25 cellular contexts compared by ENCODE assay signal in the genomic region with DNA sequence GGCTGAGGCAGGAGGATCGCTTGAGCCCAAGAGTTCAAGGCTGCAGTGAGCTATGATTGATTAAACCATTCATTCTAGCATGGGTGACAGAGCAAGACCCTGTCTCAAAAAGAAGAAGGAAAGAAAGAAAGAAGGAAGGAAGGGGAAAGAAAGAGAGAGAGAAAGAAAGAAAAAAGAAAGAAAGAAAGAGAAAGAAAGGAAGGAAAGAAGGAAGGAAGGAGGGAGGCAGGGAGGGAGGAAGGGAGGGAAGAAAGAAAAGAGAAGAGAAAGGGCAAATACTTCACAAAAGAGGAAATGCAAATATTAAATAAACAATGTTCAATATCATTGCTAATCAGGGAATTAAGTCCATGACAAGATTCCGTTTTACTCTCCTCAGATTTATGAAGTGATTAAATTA. TPM values are rescaled to one million over a fixed set of nuclear protein-coding genes. Genes with fewer than 3 reads are reported as not detected.
DNase-seq lines count a peak whose midpoint lies in the region; ATAC-seq, FAIRE-seq and TF ChIP-seq lines count a peak whose summit lies in the region.
"Had no signal": no experiment of that assay in that cellular context is flagged by ENCODE, and none has a peak within 500 bp of the region (broad histone marks: within the 10 kb centered on the region; RNA-seq: fewer than 3 reads in every experiment).

No MANE protein-coding gene starts in this region.

- H3K9ac ChIP-seq in SK-N-MC (ENCODE audit: insufficient read length), result no peak overlapping the region
- H3K9ac ChIP-seq: BLaER1 had no signal

- H3K4me1 ChIP-seq in A549, result peaks cover 3% of the 10 kb centered on the region; the same call in 1 of the 3 replicates
- H3K4me1 ChIP-seq: BE2C had no signal

- H3K36me3 Mint-ChIP-seq in stimulated activated effector memory CD8-positive, alpha-beta T cell treated with anti-CD3 and anti-CD28 coated beads, Interleukin-12 subunit alpha, Interleukin-12 subunit beta, amount 100 ng/mL, for 72 hours, result no peaks in the 10 kb centered on the region
- H3K36me3 Mint-ChIP-seq: CD4-positive, CD25-positive, alpha-beta regulatory T cell; CD8-positive, alpha-beta memory T cell had no signal

- no peak for TF ChIP-seq RAD21 in A549 (conservative IDR thresholded peaks at IDR 0.05 in 1 of 2, IDR thresholded peaks at IDR 0.05 in 1 of 2)

- FAIRE-seq in A549 (lab: Jason Lieb, UNC), result peak; percentile 23
- FAIRE-seq: GM12878, GM12892, GM18507 had no signal

- H3K36me3 ChIP-seq in SK-N-MC (ENCODE audit: insufficient read depth, low read length), result no peaks in the 10 kb centered on the region
- H3K36me3 ChIP-seq: BE2C, BLaER1 had no signal

- H3K4me3 ChIP-seq in A549 (no peak overlapping the region), SK-N-MC (no peak overlapping the region)
- H3K4me3 ChIP-seq: BLaER1, GM12878 had no signal

- TF ChIP-seq CTCF in A549 (IDR thresholded peaks at IDR 0.05), result no peak

- WGBS in A549 (ENCODE audit: missing lambda C conversion rate), result 89% methylated on average over 2 of the region's 2 CpGs

- peaks cover 12% of the 10 kb centered on the region for H3K4me1 Mint-ChIP-seq in stimulated activated effector memory CD8-positive, alpha-beta T cell treated with anti-CD3 and anti-CD28 coated beads, Interleukin-12 subunit alpha, Interleukin-12 subunit beta, amount 100 ng/mL, for 72 hours

- POLR2A ChIA-PET in A549 (lab: Yijun Ruan, JAX), result no interaction called here

- H3K4me2 ChIP-seq in A549, result no peak overlapping the region
- H3K4me2 ChIP-seq: BLaER1 had no signal

- TF ChIP-seq EP300 in A549 (IDR thresholded peaks at IDR 0.05), result no peak

- TF ChIP-seq POLR2A in A549 (IDR thresholded peaks at IDR 0.05; ENCODE audit: low read length), result no peak
- TF ChIP-seq POLR2A in erythroblast (IDR thresholded peaks at IDR 0.05; ENCODE audit: low read length), result no peak

- DNase-seq in A549 (ENCODE audit: low read depth in 1 of 2, low spot score in 1 of 2), result no peak
- DNase-seq in SK-N-MC (ENCODE audit: low read depth, low spot score), result no peak
- DNase-seq in stimulated activated effector memory CD8-positive, alpha-beta T cell treated with anti-CD3 and anti-CD28 coated beads, Interleukin-12 subunit alpha, Interleukin-12 subunit beta, amount 100 ng/mL, for 72 hours (ENCODE audit: low spot score in 2 of 2), result no peak
- no peak for DNase-seq in erythroblast (lab: John Stamatoyannopoulos, UW)
- no peak for DNase-seq in activated CD4-positive, alpha-beta T cell treated with anti-CD3 and anti-CD28 coated beads for 1 hour
- DNase-seq: ACHN; BE2C; C1 segment of cervical spinal cord; CD4-positive, alpha-beta memory T cell; CD4-positive, CD25-positive, alpha-beta regulatory T cell; CD8-positive, alpha-beta memory T cell; COR-L47; DMS 273 treated with DMSO at 0.1 percent for 48 hours; DMS153; DMS53; DMS79; DND-41; EL; GDM1 had no signal

- ATAC-seq in A549, result no peak
- ATAC-seq in stimulated activated effector memory CD8-positive, alpha-beta T cell treated with anti-CD3 and anti-CD28 coated beads, Interleukin-12 subunit alpha, Interleukin-12 subunit beta, amount 100 ng/mL, for 72 hours, result no peak
- ATAC-seq: GM12878 had no signal

- no peaks in the 10 kb centered on the region for H3K9me3 ChIP-seq in A549
- no peaks in the 10 kb centered on the region for H3K9me3 ChIP-seq in SK-N-MC (ENCODE audit: low read depth, low read length)
- H3K9me3 ChIP-seq: BE2C, BLaER1 had no signal

- H3K27ac ChIP-seq in A549 (no peak overlapping the region), SK-N-MC (peak overlapping the region; percentile 40; the same call in 1 of the 2 replicates)
- H3K27ac ChIP-seq: 22Rv1, BLaER1 had no signal

- peak overlapping the region; percentile 1 for H3K27ac Mint-ChIP-seq in stimulated activated effector memory CD8-positive, alpha-beta T cell treated with anti-CD3 and anti-CD28 coated beads, Interleukin-12 subunit alpha, Interleukin-12 subunit beta, amount 100 ng/mL, for 72 hours
- H3K27ac Mint-ChIP-seq: CD14-positive monocyte; CD4-positive, alpha-beta memory T cell; CD4-positive, CD25-positive, alpha-beta regulatory T cell had no signal

- no peaks in the 10 kb centered on the region for H3K9me3 Mint-ChIP-seq in stimulated activated effector memory CD8-positive, alpha-beta T cell treated with anti-CD3 and anti-CD28 coated beads, Interleukin-12 subunit alpha, Interleukin-12 subunit beta, amount 100 ng/mL, for 72 hours
- H3K9me3 Mint-ChIP-seq: CD4-positive, alpha-beta memory T cell; CD4-positive, CD25-positive, alpha-beta regulatory T cell; CD8-positive, alpha-beta memory T cell had no signal

- H3K4me3 Mint-ChIP-seq in stimulated activated effector memory CD8-positive, alpha-beta T cell treated with anti-CD3 and anti-CD28 coated beads, Interleukin-12 subunit alpha, Interleukin-12 subunit beta, amount 100 ng/mL, for 72 hours, result no peak overlapping the region
- H3K4me3 Mint-ChIP-seq: CD4-positive, alpha-beta memory T cell; CD4-positive, CD25-positive, alpha-beta regulatory T cell; CD8-positive, alpha-beta memory T cell had no signal

- CTCF ChIA-PET in A549 (lab: Yijun Ruan, JAX), result interaction anchor here (1.4 to 10.6 kb wide), 2 partner anchors 12 to 13 kb away, joined by 4 to 126 read pairs; no protein-coding TSS in a partner anchor

TF ChIP-seq in A549, 52 proteins besides CTCF, POLR2A, EP300 and RAD21 (continues in another document):
- TF ChIP-seq BHLHE40 (IDR thresholded peaks at IDR 0.05; ENCODE audit: low read depth, low read length), result no peak
- TF ChIP-seq, protein P1, sequence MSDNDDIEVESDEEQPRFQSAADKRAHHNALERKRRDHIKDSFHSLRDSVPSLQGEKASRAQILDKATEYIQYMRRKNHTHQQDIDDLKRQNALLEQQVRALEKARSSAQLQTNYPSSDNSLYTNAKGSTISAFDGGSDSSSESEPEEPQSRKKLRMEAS (IDR thresholded peaks at IDR 0.05), result no peak
- TF ChIP-seq PHF8 (IDR thresholded peaks at IDR 0.05; ENCODE audit: borderline replicate concordance, low read depth), result no peak
- no peak for TF ChIP-seq HOXB13 (CRISPR knock-in tag; IDR thresholded peaks at IDR 0.05; ENCODE audit: low read depth)
- no peak for TF ChIP-seq KDM1A (IDR thresholded peaks at IDR 0.05; ENCODE audit: low read depth)
- no peak for TF ChIP-seq FOSB (CRISPR knock-in tag; IDR thresholded peaks at IDR 0.05)
- no peak for TF ChIP-seq RARB (CRISPR knock-in tag; IDR thresholded peaks at IDR 0.05)
- TF ChIP-seq KDM5A (IDR thresholded peaks at IDR 0.05), result no peak
- TF ChIP-seq, protein P2, sequence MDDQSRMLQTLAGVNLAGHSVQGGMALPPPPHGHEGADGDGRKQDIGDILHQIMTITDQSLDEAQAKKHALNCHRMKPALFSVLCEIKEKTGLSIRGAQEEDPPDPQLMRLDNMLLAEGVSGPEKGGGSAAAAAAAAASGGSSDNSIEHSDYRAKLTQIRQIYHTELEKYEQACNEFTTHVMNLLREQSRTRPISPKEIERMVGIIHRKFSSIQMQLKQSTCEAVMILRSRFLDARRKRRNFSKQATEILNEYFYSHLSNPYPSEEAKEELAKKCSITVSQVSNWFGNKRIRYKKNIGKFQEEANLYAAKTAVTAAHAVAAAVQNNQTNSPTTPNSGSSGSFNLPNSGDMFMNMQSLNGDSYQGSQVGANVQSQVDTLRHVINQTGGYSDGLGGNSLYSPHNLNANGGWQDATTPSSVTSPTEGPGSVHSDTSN (IDR thresholded peaks at IDR 0.05), result no peak
- TF ChIP-seq TP53 (CRISPR knock-in tag; IDR thresholded peaks at IDR 0.05), result no peak
- TF ChIP-seq, protein P3, sequence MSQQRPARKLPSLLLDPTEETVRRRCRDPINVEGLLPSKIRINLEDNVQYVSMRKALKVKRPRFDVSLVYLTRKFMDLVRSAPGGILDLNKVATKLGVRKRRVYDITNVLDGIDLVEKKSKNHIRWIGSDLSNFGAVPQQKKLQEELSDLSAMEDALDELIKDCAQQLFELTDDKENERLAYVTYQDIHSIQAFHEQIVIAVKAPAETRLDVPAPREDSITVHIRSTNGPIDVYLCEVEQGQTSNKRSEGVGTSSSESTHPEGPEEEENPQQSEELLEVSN (IDR thresholded peaks at IDR 0.05; ENCODE audit: borderline replicate concordance, low read depth), result no peak
- TF ChIP-seq, protein P4, sequence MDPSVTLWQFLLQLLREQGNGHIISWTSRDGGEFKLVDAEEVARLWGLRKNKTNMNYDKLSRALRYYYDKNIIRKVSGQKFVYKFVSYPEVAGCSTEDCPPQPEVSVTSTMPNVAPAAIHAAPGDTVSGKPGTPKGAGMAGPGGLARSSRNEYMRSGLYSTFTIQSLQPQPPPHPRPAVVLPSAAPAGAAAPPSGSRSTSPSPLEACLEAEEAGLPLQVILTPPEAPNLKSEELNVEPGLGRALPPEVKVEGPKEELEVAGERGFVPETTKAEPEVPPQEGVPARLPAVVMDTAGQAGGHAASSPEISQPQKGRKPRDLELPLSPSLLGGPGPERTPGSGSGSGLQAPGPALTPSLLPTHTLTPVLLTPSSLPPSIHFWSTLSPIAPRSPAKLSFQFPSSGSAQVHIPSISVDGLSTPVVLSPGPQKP (IDR thresholded peaks at IDR 0.05; ENCODE audit: low read depth, low read length), result no peak
- TF ChIP-seq EHF (CRISPR knock-in tag; IDR thresholded peaks at IDR 0.05), result no peak

RNA-seq across cellular contexts. Expression of a gene that starts 4.0 kb away (rescaled TPM):
- polyA plus RNA-seq in A549 (2011; rRNA removed) (2.1 and 2.2 TPM in 2 replicates), A549 (2017; fragmentation: RNase III; extraction: RNeasy Plus Mini Kit Qiagen cat#74134 plus additional on column Dnase treatment) (3.3 to 4.1 TPM (median 3.9 TPM) in 3 replicates)
- polyA plus RNA-seq in A549 (2012; cell fraction: cytosol; rRNA removed), result 4.9 and 5.9 TPM in 2 replicates
- 14.3 and 15.9 TPM in 2 replicates for polyA plus RNA-seq in A549 (2012; cell fraction: nucleus; rRNA removed)
- 1.4 and 1.6 TPM in 2 replicates for polyA minus RNA-seq in A549 (2011; rRNA and poly(A)+ RNA removed)
- polyA plus RNA-seq: CD14-positive monocyte; CD4-positive, alpha-beta memory T cell; CD4-positive, CD25-positive, alpha-beta regulatory T cell; CD8-positive, alpha-beta memory T cell had no signal

RNA-seq across cellular contexts. Expression of a gene that starts 19.9 kb away (rescaled TPM):
- polyA plus RNA-seq in A549 (2011; rRNA removed) (0.56 and 0.74 TPM in 2 replicates), A549 (2017; fragmentation: RNase III; extraction: RNeasy Plus Mini Kit Qiagen cat#74134 plus additional on column Dnase treatment) (0.13 to 0.28 TPM (median 0.27 TPM) in 3 replicates)
- 0.15 and 0.26 TPM in 2 replicates for polyA plus RNA-seq in A549 (2012; cell fraction: cytosol; rRNA removed)
- 0.56 and 0.61 TPM in 2 replicates for polyA plus RNA-seq in A549 (2012; cell fraction: nucleus; rRNA removed)
- polyA minus RNA-seq in A549 (2011; rRNA and poly(A)+ RNA removed), result 0.08 and 0.24 TPM in 2 replicates
- polyA plus RNA-seq: CD14-positive monocyte; CD4-positive, CD25-positive, alpha-beta regulatory T cell; CD8-positive, alpha-beta memory T cell had no signal

RNA-seq across cellular contexts. Expression of a gene that starts 31.3 kb away (rescaled TPM):
- polyA plus RNA-seq in A549 (2011; rRNA removed) (8.1 and 11.3 TPM in 2 replicates), A549 (2017; fragmentation: RNase III; extraction: RNeasy Plus Mini Kit Qiagen cat#74134 plus additional on column Dnase treatment) (5.2 to 6.3 TPM (median 6.0 TPM) in 3 replicates)
- 3.2 TPM in 2 replicates for polyA plus RNA-seq in A549 (2012; cell fraction: cytosol; rRNA removed)
- polyA plus RNA-seq in A549 (2012; cell fraction: nucleus; rRNA removed), result 1.7 and 2.0 TPM in 2 replicates
- polyA minus RNA-seq in A549 (2011; rRNA and poly(A)+ RNA removed), result 6.7 and 10.0 TPM in 2 replicates

RNA-seq across cellular contexts. Expression of a gene that starts 31.3 kb away (rescaled TPM):
- polyA plus RNA-seq in A549 (2011; rRNA removed) (0.26 and 0.38 TPM in 2 replicates), A549 (2017; fragmentation: RNase III; extraction: RNeasy Plus Mini Kit Qiagen cat#74134 plus additional on column Dnase treatment) (0.10 to 0.16 TPM (median 0.12 TPM) in 3 replicates)
- polyA plus RNA-seq in A549 (2012; cell fraction: cytosol; rRNA removed), result 0.09 and 0.12 TPM in 2 replicates
- 0.06 and 0.07 TPM in 2 replicates for polyA plus RNA-seq in A549 (2012; cell fraction: nucleus; rRNA removed)
- polyA minus RNA-seq in A549 (2011; rRNA and poly(A)+ RNA removed), result 0.19 and 0.29 TPM in 2 replicates
- polyA plus RNA-seq: CD14-positive monocyte; CD4-positive, alpha-beta memory T cell; CD4-positive, CD25-positive, alpha-beta regulatory T cell; GM12878 had no signal
